1 cellular context compared by ENCODE assay signal in genomic region chr16:89974860-89975259, GRCh38.
TF ChIP-seq lines count a peak whose summit lies in the region.

No MANE protein-coding gene starts in this region.

TF ChIP-seq in HCT116, 20 proteins besides CTCF, POLR2A, EP300 and RAD21:
- TF ChIP-seq ZNF274 (IDR thresholded peaks at IDR 0.05; ENCODE audit: low read depth, low read length) (no peak), TCF7L2 (IDR thresholded peaks at IDR 0.05; ENCODE audit: borderline replicate concordance, extremely low read depth, insufficient read depth, insufficient read length) (no peak), ZBTB33 (IDR thresholded peaks at IDR 0.05; ENCODE audit: extremely low read depth, insufficient replicate concordance, low read length) (no peak), EZH2 (IDR thresholded peaks at IDR 0.05) (no peak), ZFX (IDR thresholded peaks at IDR 0.05) (no peak), SP1 (IDR thresholded peaks at IDR 0.05; ENCODE audit: low read depth) (no peak), CEBPB (IDR thresholded peaks at IDR 0.05; ENCODE audit: low read depth) (no peak), JUND (IDR thresholded peaks at IDR 0.05) (no peak), EGR1 (IDR thresholded peaks at IDR 0.05; ENCODE audit: low read depth) (no peak), YY1 (IDR thresholded peaks at IDR 0.05; ENCODE audit: extremely low read depth, insufficient replicate concordance, low read depth, low read length) (no peak)
TF ChIP-seq in HCT116: peak in this region for 0.
